1 cellular context compared by ENCODE assay signal in genomic region chrX:36534900-36535299, GRCh38.
TF ChIP-seq lines count a peak whose summit lies in the region.

No MANE protein-coding gene starts in this region.

TF ChIP-seq in WTC11, 78 proteins besides CTCF, POLR2A, EP300 and RAD21 (continued from another document):
- TF ChIP-seq USF2 (CRISPR knock-in tag; IDR thresholded peaks at IDR 0.05) (no peak), NFE2L1 (CRISPR knock-in tag; IDR thresholded peaks at IDR 0.05) (no peak), SMAD4 (CRISPR knock-in tag; IDR thresholded peaks at IDR 0.05) (no peak), ATF2 (CRISPR knock-in tag; IDR thresholded peaks at IDR 0.05; ENCODE audit: borderline replicate concordance, low read depth) (no peak), E2F4 (CRISPR knock-in tag; IDR thresholded peaks at IDR 0.05; ENCODE audit: borderline replicate concordance, low read depth) (no peak)
TF ChIP-seq in WTC11: peak in this region for 0.
